ENCODE assay signal across 19 cellular contexts in the genomic region with DNA sequence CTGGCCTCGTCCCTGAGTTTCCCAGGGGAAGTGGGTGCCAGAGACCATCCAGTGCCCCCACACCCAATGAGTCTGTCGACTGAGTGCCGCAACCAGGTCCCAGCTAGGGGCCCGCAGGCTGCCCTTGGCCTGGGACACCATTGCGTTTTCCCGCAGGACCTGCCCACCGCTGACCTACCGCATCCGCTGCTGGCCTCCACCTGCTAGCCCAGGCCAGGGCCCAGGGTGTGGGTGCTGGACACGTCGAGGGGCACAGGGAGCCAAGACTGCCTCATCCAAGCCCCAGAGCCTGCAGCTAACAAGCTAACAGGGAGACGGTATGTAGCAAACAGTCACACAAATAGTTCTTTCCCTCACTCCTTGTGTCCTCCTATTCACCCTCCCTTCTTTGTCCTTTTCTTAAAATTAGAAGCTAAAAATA.
DNase-seq lines count a peak whose midpoint lies in the region; ATAC-seq and TF ChIP-seq lines count a peak whose summit lies in the region.
"Had no signal": no experiment of that assay in that cellular context is flagged by ENCODE, and none has a peak within 500 bp of the region (broad histone marks: within the 10 kb centered on the region; RNA-seq: fewer than 3 reads in every experiment).

No MANE protein-coding gene starts in this region.

- H3K9me3 ChIP-seq in breast epithelium: no peaks in the 10 kb centered on the region
- H3K9me3 ChIP-seq in mammary epithelial cell (replicated peaks; ENCODE audit: insufficient read depth, low read length): no peaks in the 10 kb centered on the region
- no peaks in the 10 kb centered on the region for H3K9me3 ChIP-seq in sigmoid colon
- H3K9me3 ChIP-seq: A549, neutrophil, SK-N-SH had no signal

- in situ Hi-C loops in mammary epithelial cell (cut with MboI; ENCODE audit: low sequenced_read_pairs in 2 of 2): no loop called here
- in situ Hi-C loops in GM13977 (cut with MboI; ENCODE audit: low pct_unique_long_range_greater_than_20kb, low sequenced_read_pairs, unreplicated experiment): no loop called here

- BruUV-seq in mammary epithelial cell (replicated peaks; lab: Mats Ljungman, UMichigan): no TSS peak

- no peak overlapping the region for H2AFZ ChIP-seq in mammary epithelial cell (ENCODE audit: low read depth, low read length)

- TF ChIP-seq POLR2A in breast epithelium (IDR thresholded peaks at IDR 0.05) (no peak), sigmoid colon (IDR thresholded peaks at IDR 0.05) (no peak)

- no peak for TF ChIP-seq EP300 in sigmoid colon (IDR thresholded peaks at IDR 0.05)

- TF ChIP-seq CTCF in breast epithelium (IDR thresholded peaks at IDR 0.05) (no peak), mammary epithelial cell (conservative IDR thresholded peaks at IDR 0.05 in 1 of 2, IDR thresholded peaks at IDR 0.05 in 1 of 2; ENCODE audit: extremely low read depth in 1 of 2, insufficient read depth in 1 of 2, low read depth in 1 of 2, low read length in 2 of 2) (no peak), sigmoid colon (IDR thresholded peaks at IDR 0.05) (no peak), GM13977 (IDR thresholded peaks at IDR 0.05; ENCODE audit: extremely low read depth, insufficient read depth, missing control alignments) (no peak)

- DNase-seq in breast epithelium (ENCODE audit: low spot score in 2 of 2) (peak in 1 of 2 donors; percentile 48), mammary epithelial cell (no peak), islet precursor cell (peak; percentile 44), sigmoid colon (no peak), globus pallidus (ENCODE audit: low spot score) (no peak), GM13977 (ENCODE audit: low spot score) (no peak)
- DNase-seq: activated CD8-positive, alpha-beta T cell treated with anti-CD3 and anti-CD28 coated beads for 36 hours; anterior cingulate cortex; HFFc6; Kasumi-1; NCI-H1694; NCI-H510A had no signal

- WGBS in mammary epithelial cell (ENCODE audit: low coverage, missing lambda C conversion rate): 76% methylated on average over 9 of the region's 12 CpGs
- 96 to 97% methylated on average over 12 of the region's 12 CpGs for WGBS in sigmoid colon, 2 donors

- H3K79me2 ChIP-seq in mammary epithelial cell (ENCODE audit: insufficient read depth, low read length): no peaks in the 10 kb centered on the region

- H3K27me3 ChIP-seq in breast epithelium (no peaks in the 10 kb centered on the region), mammary epithelial cell (ENCODE audit: insufficient read depth, low read length) (no peaks in the 10 kb centered on the region), sigmoid colon (no peaks in the 10 kb centered on the region)

- intact Hi-C loops in breast epithelium (cut with DNase I; ENCODE audit: low total_unique reads) (no loop called here), mammary epithelial cell (cut with micrococcal nuclease) (loop anchor here (10.0 kb wide), 1 partner anchor 439 kb away; no protein-coding TSS in a partner anchor), sigmoid colon (cut with DNase I) (no loop called here)

- ATAC-seq in HG03571 (IDR thresholded peaks at IDR 0.05; ENCODE audit: unreplicated experiment) (no peak), HG03280 (IDR thresholded peaks at IDR 0.05; ENCODE audit: unreplicated experiment) (no peak)
- ATAC-seq: A549; activated CD8-positive, alpha-beta T cell treated with anti-CD3 and anti-CD28 coated beads for 36 hours; CD8-positive, alpha-beta T cell had no signal

- H3K27ac ChIP-seq in breast epithelium (peak overlapping the region; percentile 57 to 90), mammary epithelial cell (ENCODE audit: insufficient read depth, low read depth, low read length) (no peak overlapping the region), sigmoid colon (peak overlapping the region; percentile 52 to 88 (median 66))
- H3K27ac ChIP-seq: A549, neutrophil had no signal

- CTCF ChIA-PET in mammary epithelial cell (lab: Charles Lee; ENCODE audit: low non-redundant PET): no interaction called here

- no peak overlapping the region for H3K4me2 ChIP-seq in mammary epithelial cell (ENCODE audit: insufficient read depth, low read depth, low read length)
- H3K4me2 ChIP-seq: A549, SK-N-SH had no signal

- dilution Hi-C loops in mammary epithelial cell (cut with HindIII; ENCODE audit: low sequenced_read_pairs): no loop called here

- no peaks in the 10 kb centered on the region for H4K20me1 ChIP-seq in mammary epithelial cell (ENCODE audit: insufficient read depth, low read length)

- H3K9ac ChIP-seq in mammary epithelial cell (ENCODE audit: insufficient read depth, low read length): no peak overlapping the region
- H3K9ac ChIP-seq: SK-N-SH had no signal

- H3K4me1 ChIP-seq in breast epithelium (peaks cover 3 to 10% of the 10 kb centered on the region in 2 donors), mammary epithelial cell (ENCODE audit: insufficient read depth, low read length) (peaks cover 10% of the 10 kb centered on the region), sigmoid colon (peaks cover 0 to 21% (median 15%) of the 10 kb centered on the region in 4 donors)

- no peaks in the 10 kb centered on the region for H3K36me3 ChIP-seq in breast epithelium
- H3K36me3 ChIP-seq in mammary epithelial cell (ENCODE audit: insufficient read depth, low read length): no peaks in the 10 kb centered on the region
- no peaks in the 10 kb centered on the region for H3K36me3 ChIP-seq in sigmoid colon
- H3K36me3 ChIP-seq: neutrophil had no signal

- H3K4me3 ChIP-seq in breast epithelium: no peak overlapping the region
- no peak overlapping the region for H3K4me3 ChIP-seq in mammary epithelial cell (replicated peaks in 1 of 3; ENCODE audit: insufficient read depth in 1 of 3, low read depth in 2 of 3, low read length in 3 of 3)
- no peak overlapping the region for H3K4me3 ChIP-seq in sigmoid colon
- H3K4me3 ChIP-seq: A549, skin epidermis had no signal
